Comparison of ENCODE assay signal across 14 cellular contexts in genomic region chr18:48186861-48187260, GRCh38.
DNase-seq lines count a peak whose midpoint lies in the region; ATAC-seq and TF ChIP-seq lines count a peak whose summit lies in the region.
"Had no signal": no experiment of that assay in that cellular context is flagged by ENCODE, and none has a peak within 500 bp of the region (broad histone marks: within the 10 kb centered on the region; RNA-seq: fewer than 3 reads in every experiment).

No MANE protein-coding gene starts in this region.

- in situ Hi-C loops in IMR-90 (cut with MboI; ENCODE audit: low sequenced_read_pairs): no loop called here

- H3K9me1 ChIP-seq in IMR-90 (ENCODE audit: insufficient read depth, low read length): no peaks in the 10 kb centered on the region

- peaks cover 8% of the 10 kb centered on the region for H3K4me1 Mint-ChIP-seq in endodermal cell

- H3K23ac ChIP-seq in IMR-90 (ENCODE audit: low read depth, low read length) (no peak overlapping the region), neuronal stem cell (ENCODE audit: low read depth, low read length, poor library complexity) (no peak overlapping the region)

- H2BK120ac ChIP-seq in IMR-90 (ENCODE audit: low read depth, low read length) (no peak overlapping the region), neuronal stem cell (ENCODE audit: low read depth, low read length) (no peak overlapping the region)

- H4K8ac ChIP-seq in IMR-90 (ENCODE audit: low read depth in 2 of 2, low read length in 2 of 2) (no peak overlapping the region), neuronal stem cell (ENCODE audit: low read depth, low read length) (no peak overlapping the region)

- no peak overlapping the region for H3K27ac ChIP-seq in IMR-90 (ENCODE audit: insufficient read depth, low read length)
- H3K27ac ChIP-seq in endodermal cell (ENCODE audit: low read depth, low read length): peak overlapping the region; percentile 90
- no peak overlapping the region for H3K27ac ChIP-seq in neuronal stem cell (replicated peaks; ENCODE audit: low read length)
- H3K27ac ChIP-seq: SJSA1 had no signal

- no peak overlapping the region for H3K56ac ChIP-seq in IMR-90 (ENCODE audit: extremely low read depth, insufficient read depth, low read length)

- TF ChIP-seq RAD21 in IMR-90 (IDR thresholded peaks at IDR 0.05; ENCODE audit: low read length): no peak

- DNase-seq in IMR-90: no peak
- peak; percentile 43 for DNase-seq in NCI-H2227 treated with DMSO at 0.1 percent for 48 hours (lab: John Stamatoyannopoulos, UW)
- DNase-seq in endodermal cell: no peak
- DNase-seq in neuronal stem cell (ENCODE audit: low spot score): no peak
- no peak for DNase-seq in D341Med (ENCODE audit: low spot score)
- DNase-seq: DMS153, HFFc6, Karpas-422, NCI-H1694 treated with DMSO at 0.1 percent for 48 hours, NCI-H774, PC-3 had no signal

- 25% methylated on average over 3 of the region's 6 CpGs; no CpG with 5 or more reads in 1 of the 2 experiments for WGBS in IMR-90 (ENCODE audit: extremely low coverage in 2 of 2, insufficient read length in 1 of 2), 2 experiments
- 88 to 89% methylated on average over 3 to 6 of the region's 6 CpGs for WGBS in endodermal cell (ENCODE audit: insufficient coverage in 1 of 2, insufficient read length in 1 of 2), 2 experiments
- WGBS in neuronal stem cell (ENCODE audit: extremely low coverage in 2 of 2, insufficient read length in 2 of 2, insufficient replicate concordance in 1 of 2), 2 donors: no CpG with 5 or more reads among the region's 6 CpGs

- intact Hi-C loops in IMR-90 (cut with micrococcal nuclease): no loop called here

- TF ChIP-seq POLR2A in IMR-90 (IDR thresholded peaks at IDR 0.05; ENCODE audit: low read depth, low read length): no peak

- H3K36me3 Mint-ChIP-seq in endodermal cell (ENCODE audit: low read depth): no peaks in the 10 kb centered on the region

- no peak overlapping the region for H3K9ac ChIP-seq in IMR-90 (ENCODE audit: low read depth, low read length)
- H3K9ac ChIP-seq in endodermal cell (ENCODE audit: extremely low read depth, low read length, poor library complexity, severe bottlenecking): no peak overlapping the region
- no peak overlapping the region for H3K9ac ChIP-seq in neuronal stem cell (ENCODE audit: low read depth, low read length, poor library complexity)

- no peaks in the 10 kb centered on the region for H3K79me1 ChIP-seq in IMR-90 (ENCODE audit: low read depth in 1 of 2, low read length in 2 of 2)
- H3K79me1 ChIP-seq in neuronal stem cell (ENCODE audit: low read depth, low read length): no peaks in the 10 kb centered on the region

- H3K4me1 ChIP-seq in IMR-90 (ENCODE audit: control insufficient read depth, insufficient read depth, low read length): no peaks in the 10 kb centered on the region
- peaks cover 7% of the 10 kb centered on the region for H3K4me1 ChIP-seq in endodermal cell (ENCODE audit: control insufficient read depth, insufficient read depth, low read length)
- H3K4me1 ChIP-seq in neuronal stem cell (ENCODE audit: control insufficient read depth in 2 of 2, insufficient read depth in 1 of 2, low read depth in 1 of 2, low read length in 2 of 2): peaks cover 11 to 16% of the 10 kb centered on the region in 2 donors
- H3K4me1 ChIP-seq: SJSA1 had no signal

- no peak overlapping the region for H3K27ac Mint-ChIP-seq in endodermal cell
- H3K27ac Mint-ChIP-seq: HFFc6 had no signal

- no peak overlapping the region for H3K4me3 Mint-ChIP-seq in endodermal cell
- H3K4me3 Mint-ChIP-seq: HFFc6 had no signal

- H3K9me3 ChIP-seq in IMR-90 (ENCODE audit: control insufficient read depth, insufficient read depth, low read length): no peaks in the 10 kb centered on the region
- no peaks in the 10 kb centered on the region for H3K9me3 ChIP-seq in endodermal cell (ENCODE audit: control insufficient read depth, low read length)
- H3K9me3 ChIP-seq in neuronal stem cell (replicated peaks in 1 of 2; ENCODE audit: control insufficient read depth in 2 of 2, insufficient read depth in 1 of 2, low read depth in 1 of 2, low read length in 2 of 2): no peaks in the 10 kb centered on the region
- H3K9me3 ChIP-seq: SJSA1 had no signal

- no peak overlapping the region for H2BK12ac ChIP-seq in neuronal stem cell (ENCODE audit: low read length)

- no peaks in the 10 kb centered on the region for H3K36me3 ChIP-seq in IMR-90 (ENCODE audit: control insufficient read depth, insufficient read depth, low read length)
- no peaks in the 10 kb centered on the region for H3K36me3 ChIP-seq in endodermal cell (ENCODE audit: control insufficient read depth, insufficient read depth, low read length)
- no peaks in the 10 kb centered on the region for H3K36me3 ChIP-seq in neuronal stem cell (replicated peaks in 1 of 2; ENCODE audit: control insufficient read depth in 2 of 2, insufficient read depth in 2 of 2, low read length in 2 of 2)
- H3K36me3 ChIP-seq: SJSA1 had no signal

- no peak for TF ChIP-seq CTCF in IMR-90 (conservative IDR thresholded peaks at IDR 0.05; ENCODE audit: low read depth, low read length)
- no peak for TF ChIP-seq CTCF in endodermal cell (conservative IDR thresholded peaks at IDR 0.05)

- no peak overlapping the region for H2BK20ac ChIP-seq in IMR-90 (ENCODE audit: low read depth, low read length)

- no peak for ATAC-seq in IMR-90 (ENCODE audit: low read depth)
- no peak for ATAC-seq in HG02973 (IDR thresholded peaks at IDR 0.05; ENCODE audit: unreplicated experiment)
- no peak for ATAC-seq in HG02759 (IDR thresholded peaks at IDR 0.05; ENCODE audit: unreplicated experiment)
- ATAC-seq: PC-3 had no signal

- H3K27me3 ChIP-seq in IMR-90 (ENCODE audit: control insufficient read depth, insufficient read depth, low read length) (peaks cover 15% of the 10 kb centered on the region), endodermal cell (ENCODE audit: control insufficient read depth, insufficient read depth, low read length, poor library complexity, severe bottlenecking) (no peaks in the 10 kb centered on the region), neuronal stem cell (ENCODE audit: control insufficient read depth in 3 of 3, insufficient read depth in 3 of 3, low read depth in 1 of 3, low read length in 3 of 3) (no peaks in the 10 kb centered on the region)

- H3K4me3 ChIP-seq in IMR-90 (ENCODE audit: insufficient read depth, low read depth, low read length) (no peak overlapping the region), endodermal cell (ENCODE audit: low read length) (no peak overlapping the region), neuronal stem cell (ENCODE audit: low read length in 2 of 2) (no peak overlapping the region)
- H3K4me3 ChIP-seq: SJSA1 had no signal

- H4K20me1 ChIP-seq in IMR-90 (ENCODE audit: insufficient read depth, low read length): no peaks in the 10 kb centered on the region

- no peak overlapping the region for H4K91ac ChIP-seq in IMR-90 (ENCODE audit: insufficient read depth, low read depth, low read length)
- no peak overlapping the region for H4K91ac ChIP-seq in neuronal stem cell (ENCODE audit: low read depth, low read length, poor library complexity)

- no peak overlapping the region for H2BK5ac ChIP-seq in IMR-90 (ENCODE audit: low read depth, low read length, poor library complexity, severe bottlenecking)
- no peak overlapping the region for H2BK5ac ChIP-seq in neuronal stem cell (ENCODE audit: low read length)

- H3K9me3 Mint-ChIP-seq in endodermal cell: no peaks in the 10 kb centered on the region
- H3K9me3 Mint-ChIP-seq: HFFc6 had no signal

- H2AFZ ChIP-seq in IMR-90 (replicated peaks; ENCODE audit: low read length, poor library complexity): peak overlapping the region; percentile 14
- no peak overlapping the region for H2AFZ ChIP-seq in neuronal stem cell (ENCODE audit: low read length)

- H3K27me3 Mint-ChIP-seq in endodermal cell (ENCODE audit: insufficient read depth): peaks cover 15% of the 10 kb centered on the region

- no peak overlapping the region for H2BK15ac ChIP-seq in IMR-90 (ENCODE audit: low read depth, low read length)
- H2BK15ac ChIP-seq in neuronal stem cell (ENCODE audit: low read length): no peak overlapping the region

- H4K5ac ChIP-seq in IMR-90 (ENCODE audit: low read depth, low read length): no peak overlapping the region

- no peak overlapping the region for H3K14ac ChIP-seq in IMR-90 (replicated peaks; ENCODE audit: low read depth, low read length)
- H3K14ac ChIP-seq in neuronal stem cell (ENCODE audit: low read length): no peak overlapping the region

- H3K18ac ChIP-seq in IMR-90 (ENCODE audit: low read depth, low read length) (no peak overlapping the region), neuronal stem cell (ENCODE audit: low read length) (peak overlapping the region; percentile 66)

- POLR2A ChIA-PET in IMR-90 (lab: Charles Lee; ENCODE audit: unreplicated experiment): no interaction called here

- BruUV-seq in IMR-90 (replicated peaks; lab: Mats Ljungman, UMichigan): no TSS peak

- H3K4ac ChIP-seq in IMR-90 (ENCODE audit: low read depth, low read length) (no peak overlapping the region), neuronal stem cell (ENCODE audit: low read length) (no peak overlapping the region)

- H2AK9ac ChIP-seq in IMR-90 (replicated peaks; ENCODE audit: low read depth, low read length, poor library complexity): no peak overlapping the region

- dilution Hi-C loops in IMR-90 (cut with HindIII; ENCODE audit: low sequenced_read_pairs, unreplicated experiment): no loop called here

- CTCF ChIA-PET in IMR-90 (lab: Yijun Ruan, JAX): no interaction called here

- H3K4me2 ChIP-seq in IMR-90 (ENCODE audit: low read depth, low read length) (no peak overlapping the region), neuronal stem cell (ENCODE audit: insufficient read depth, low read length, poor library complexity, severe bottlenecking) (no peak overlapping the region)

- H2AK5ac ChIP-seq in IMR-90 (ENCODE audit: low read depth, low read length) (no peak overlapping the region), neuronal stem cell (ENCODE audit: low read depth, low read length) (no peak overlapping the region)

TF ChIP-seq in IMR-90, 13 proteins besides CTCF, POLR2A, EP300 and RAD21 (continues in another document):
- TF ChIP-seq RFX5 (IDR thresholded peaks at IDR 0.05; ENCODE audit: low read depth, low read length) (no peak), FOS (IDR thresholded peaks at IDR 0.05; ENCODE audit: low read depth, low read length) (no peak)
- TF ChIP-seq, protein P1, sequence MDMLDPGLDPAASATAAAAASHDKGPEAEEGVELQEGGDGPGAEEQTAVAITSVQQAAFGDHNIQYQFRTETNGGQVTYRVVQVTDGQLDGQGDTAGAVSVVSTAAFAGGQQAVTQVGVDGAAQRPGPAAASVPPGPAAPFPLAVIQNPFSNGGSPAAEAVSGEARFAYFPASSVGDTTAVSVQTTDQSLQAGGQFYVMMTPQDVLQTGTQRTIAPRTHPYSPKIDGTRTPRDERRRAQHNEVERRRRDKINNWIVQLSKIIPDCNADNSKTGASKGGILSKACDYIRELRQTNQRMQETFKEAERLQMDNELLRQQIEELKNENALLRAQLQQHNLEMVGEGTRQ (IDR thresholded peaks at IDR 0.05; ENCODE audit: low read depth, low read length): no peak
